Comparison of ENCODE assay signal across 15 cellular contexts in genomic region chr18:35335861-35336260, GRCh38. TPM values are rescaled to one million over a fixed set of nuclear protein-coding genes. Genes with fewer than 3 reads are reported as not detected.
DNase-seq lines count a peak whose midpoint lies in the region; TF ChIP-seq lines count a peak whose summit lies in the region.
"Had no signal": no experiment of that assay in that cellular context is flagged by ENCODE, and none has a peak within 500 bp of the region (broad histone marks: within the 10 kb centered on the region; RNA-seq: fewer than 3 reads in every experiment).

No MANE protein-coding gene starts in this region.

- peaks cover 32% of the 10 kb centered on the region for H4K20me1 ChIP-seq in neural progenitor cell (ENCODE audit: low read depth)

- peaks cover 86% of the 10 kb centered on the region for H3K36me3 Mint-ChIP-seq in activated T-cell treated with anti-CD3 and anti-CD28 coated beads, Interleukin-2, amount 50 U/mL, for 24 hours (ENCODE audit: low read depth)
- H3K36me3 Mint-ChIP-seq in neural progenitor cell, result peaks cover 72% of the 10 kb centered on the region

- TF ChIP-seq CTCF in thyroid gland (IDR thresholded peaks at IDR 0.05) (no peak), neural progenitor cell (IDR thresholded peaks at IDR 0.05) (no peak)

- H3K4me1 ChIP-seq in thyroid gland (peaks cover 22 to 27% of the 10 kb centered on the region in 2 donors), neural progenitor cell (no peaks in the 10 kb centered on the region)
- H3K4me1 ChIP-seq: BLaER1, HAP-1 had no signal

- H3K36me3 ChIP-seq in thyroid gland (peaks cover 40 to 41% of the 10 kb centered on the region in 2 donors), neural progenitor cell (peaks cover 46% of the 10 kb centered on the region)

- TF ChIP-seq POLR2A in thyroid gland (IDR thresholded peaks at IDR 0.05), result peak in 1 of 2 donors; percentile 21

- H3K9me3 ChIP-seq in thyroid gland, result no peaks in the 10 kb centered on the region
- H3K9me3 ChIP-seq in neural progenitor cell (ENCODE audit: low read depth), result no peaks in the 10 kb centered on the region
- H3K9me3 ChIP-seq: BLaER1, HAP-1 had no signal

- DNase-seq in activated T-cell treated with anti-CD3 and anti-CD28 coated beads, Interleukin-2, amount 50 U/mL, for 24 hours, result no peak
- DNase-seq in activated T-cell treated with anti-CD3 and anti-CD28 coated beads, Interleukin-2, amount 50 U/mL, for 48 hours, result no peak
- DNase-seq in NCI-H69 (lab: John Stamatoyannopoulos, UW) (peak; percentile 80), left kidney (ENCODE audit: low read depth, low spot score) (peak; percentile 72), thyroid gland (peak; percentile 63 to 65), DMS 273 (lab: John Stamatoyannopoulos, UW; ENCODE audit: unreplicated experiment) (no peak), neural progenitor cell (ENCODE audit: low spot score) (no peak), Kasumi-1 (lab: John Stamatoyannopoulos, UW) (no peak)
- DNase-seq: 8988T, AML-193, DND-41, GF-D8 had no signal

- H3K4me3 Mint-ChIP-seq in activated T-cell treated with anti-CD3 and anti-CD28 coated beads, Interleukin-2, amount 50 U/mL, for 24 hours, result no peak overlapping the region
- H3K4me3 Mint-ChIP-seq in neural progenitor cell, result no peak overlapping the region

- no peak overlapping the region for H3K9ac ChIP-seq in neural progenitor cell
- H3K9ac ChIP-seq: BLaER1 had no signal

- WGBS in thyroid gland, 2 donors, result 36 to 52% methylated on average over 4 of the region's 4 CpGs

- peaks cover 26% of the 10 kb centered on the region for H3F3A ChIP-seq in neural progenitor cell (ENCODE audit: low read depth)

- H3K4me2 ChIP-seq in neural progenitor cell, result no peak overlapping the region
- H3K4me2 ChIP-seq: BLaER1 had no signal

- H3K9me3 Mint-ChIP-seq in activated T-cell treated with anti-CD3 and anti-CD28 coated beads, Interleukin-2, amount 50 U/mL, for 24 hours, result no peaks in the 10 kb centered on the region
- no peaks in the 10 kb centered on the region for H3K9me3 Mint-ChIP-seq in neural progenitor cell

- peaks cover 48% of the 10 kb centered on the region for H3K4me1 Mint-ChIP-seq in activated T-cell treated with anti-CD3 and anti-CD28 coated beads, Interleukin-2, amount 50 U/mL, for 24 hours (ENCODE audit: low read depth)
- no peaks in the 10 kb centered on the region for H3K4me1 Mint-ChIP-seq in neural progenitor cell

- H3K4me3 ChIP-seq in thyroid gland (replicated peaks in 1 of 3) (no peak overlapping the region), neural progenitor cell (no peak overlapping the region)
- H3K4me3 ChIP-seq: BLaER1, HAP-1 had no signal

- H3K27ac Mint-ChIP-seq in activated T-cell treated with anti-CD3 and anti-CD28 coated beads, Interleukin-2, amount 50 U/mL, for 24 hours, result peak overlapping the region; percentile 42
- no peak overlapping the region for H3K27ac Mint-ChIP-seq in neural progenitor cell

- intact Hi-C loops in thyroid gland (cut with DNase I), result no loop called here

- H3K27me3 Mint-ChIP-seq in activated T-cell treated with anti-CD3 and anti-CD28 coated beads, Interleukin-2, amount 50 U/mL, for 24 hours, result no peaks in the 10 kb centered on the region
- no peaks in the 10 kb centered on the region for H3K27me3 Mint-ChIP-seq in neural progenitor cell (ENCODE audit: insufficient read depth, low read depth)

- peaks cover 42% of the 10 kb centered on the region for H3K79me2 ChIP-seq in neural progenitor cell (ENCODE audit: low read depth)

- H3K27me3 ChIP-seq in thyroid gland (no peaks in the 10 kb centered on the region), neural progenitor cell (no peaks in the 10 kb centered on the region)
- H3K27me3 ChIP-seq: BLaER1 had no signal

- peak overlapping the region in 2 of 3 donors; percentile 32 to 48 for H3K27ac ChIP-seq in thyroid gland
- H3K27ac ChIP-seq in neural progenitor cell, result no peak overlapping the region
- H3K27ac ChIP-seq: BLaER1 had no signal

- no peak overlapping the region for H2AFZ ChIP-seq in neural progenitor cell (replicated peaks)

RNA-seq across cellular contexts. Expression of gene ZNF24, which starts 8.4 kb away (rescaled TPM):
- 10 to 100 TPM; 54.9 to 76.2 (median 58.1) TPM for total RNA-seq in thyroid gland
- total RNA-seq in neural progenitor cell (ENCODE audit: low replicate concordance), result 53.6 and 84.8 TPM in 2 replicates

RNA-seq across cellular contexts. Expression of gene ZNF396, which starts 41.3 kb away (rescaled TPM):
- total RNA-seq in thyroid gland (10 to 100 TPM in 1 of 4 donors, 1 to 10 TPM in 3; 5.3 to 14.2 (median 9.1) TPM), neural progenitor cell (ENCODE audit: low replicate concordance) (1.4 and 2.2 TPM in 2 replicates)
- total RNA-seq: HT1080 had no signal

RNA-seq across cellular contexts. Expression of gene ZSCAN30, which starts 45.8 kb away (rescaled TPM):
- total RNA-seq in thyroid gland, result 10 to 100 TPM; 33.7 to 49.6 (median 41.8) TPM
- total RNA-seq in neural progenitor cell (ENCODE audit: low replicate concordance), result 21.7 and 22.1 TPM in 2 replicates

Comparison
In these comparisons a context has a peak if more than half of its experiments do, and no peak if none do; other contexts are left out.
1. DNase-seq: peak in NCI-H69 (single experiment), left kidney (single experiment) and thyroid gland (2 of 2); none in activated T-cell treated with anti-CD3 and anti-CD28 coated beads, Interleukin-2, amount 50 U/mL, for 24 hours (single experiment), activated T-cell treated with anti-CD3 and anti-CD28 coated beads, Interleukin-2, amount 50 U/mL, for 48 hours (0 of 2), DMS 273 (single experiment), neural progenitor cell (single experiment) and Kasumi-1 (0 of 2).